In genomic region chr5:132428147-132428482, GRCh38 we compare ENCODE assay signal across 8 cellular contexts. TPM values are rescaled to one million over a fixed set of nuclear protein-coding genes. Genes with fewer than 3 reads are reported as not detected.
DNase-seq lines count a peak whose midpoint lies in the region; TF ChIP-seq lines count a peak whose summit lies in the region.

No MANE protein-coding gene starts in this region.

- H2AFZ ChIP-seq in hepatocyte, result no peak overlapping the region

- H3K9me3 Mint-ChIP-seq in activated T-cell treated with anti-CD3 and anti-CD28 coated beads, Interleukin-2, amount 50 U/mL, for 24 hours, result no peaks in the 10 kb centered on the region

- TF ChIP-seq CTCF in RWPE1 (conservative IDR thresholded peaks at IDR 0.05; ENCODE audit: low read depth), result no peak
- no peak for TF ChIP-seq CTCF in hepatocyte (IDR thresholded peaks at IDR 0.05; ENCODE audit: poor library complexity)

- POLR2A ChIA-PET in RWPE1 (lab: Yijun Ruan, JAX; ENCODE audit: low non-redundant PET) (no interaction called here), HEK293T (lab: Yijun Ruan, JAX) (interaction anchor here (0.8 to 1.4 kb wide), 3 partner anchors 62 to 68 kb away, joined by 4 to 7 read pairs (median 6); partner anchors contain the start of gene IRF1)

- H3K9me3 ChIP-seq in hepatocyte (ENCODE audit: low read depth), result no peaks in the 10 kb centered on the region

- DNase-seq in activated T-cell treated with anti-CD3 and anti-CD28 coated beads, Interleukin-2, amount 50 U/mL, for 24 hours, result no peak
- DNase-seq in activated T-cell treated with anti-CD3 and anti-CD28 coated beads, Interleukin-2, amount 50 U/mL, for 48 hours, result no peak
- DNase-seq in RWPE1 (ENCODE audit: low spot score) (no peak), hepatocyte (ENCODE audit: low spot score) (no peak), substantia nigra (lab: John Stamatoyannopoulos, UW) (no peak), AG08396 (ENCODE audit: low spot score) (no peak), NCI-H1105 (lab: John Stamatoyannopoulos, UW) (no peak), HEK293T (ENCODE audit: extremely low spot score) (no peak)

- no peaks in the 10 kb centered on the region for H3K27me3 Mint-ChIP-seq in activated T-cell treated with anti-CD3 and anti-CD28 coated beads, Interleukin-2, amount 50 U/mL, for 24 hours

- H4K20me1 ChIP-seq in hepatocyte (ENCODE audit: insufficient read depth, poor library complexity, severe bottlenecking), result no peaks in the 10 kb centered on the region

- CTCF ChIA-PET in RWPE1 (lab: Yijun Ruan, JAX) (interaction anchor here (0.6 to 2.8 kb wide), 4 partner anchors 12 to 73 kb away, joined by 3 to 12 read pairs (median 4); no protein-coding TSS in a partner anchor), HEK293T (lab: Yijun Ruan, JAX) (interaction anchor here (2.9 kb wide), 1 partner anchor 73 kb away, joined by 8 read pairs; no protein-coding TSS in a partner anchor)

- H3K36me3 ChIP-seq in hepatocyte (replicated peaks; ENCODE audit: insufficient read depth, low read depth), result no peaks in the 10 kb centered on the region

- peaks cover 5% of the 10 kb centered on the region for H3K79me2 ChIP-seq in hepatocyte

- peaks cover 52% of the 10 kb centered on the region for H3K36me3 Mint-ChIP-seq in activated T-cell treated with anti-CD3 and anti-CD28 coated beads, Interleukin-2, amount 50 U/mL, for 24 hours (ENCODE audit: low read depth)

- no peaks in the 10 kb centered on the region for H3K9me2 ChIP-seq in hepatocyte (replicated peaks; ENCODE audit: insufficient read depth)

- H3K4me1 ChIP-seq in hepatocyte (ENCODE audit: insufficient read depth), result peaks cover 52% of the 10 kb centered on the region

- no peak overlapping the region for H3K4me3 ChIP-seq in hepatocyte

- H3K27ac ChIP-seq in RWPE1 (peak overlapping the region; percentile 68), hepatocyte (peak overlapping the region; percentile 94), substantia nigra (ENCODE audit: low read depth, low read length, poor library complexity, severe bottlenecking) (peak overlapping the region; percentile 23)

- H3K27me3 ChIP-seq in hepatocyte, result no peaks in the 10 kb centered on the region

- peak overlapping the region; percentile 99 for H3K27ac Mint-ChIP-seq in activated T-cell treated with anti-CD3 and anti-CD28 coated beads, Interleukin-2, amount 50 U/mL, for 24 hours

- peak overlapping the region; percentile 74 for H3K4me3 Mint-ChIP-seq in activated T-cell treated with anti-CD3 and anti-CD28 coated beads, Interleukin-2, amount 50 U/mL, for 24 hours

- H3K4me1 Mint-ChIP-seq in activated T-cell treated with anti-CD3 and anti-CD28 coated beads, Interleukin-2, amount 50 U/mL, for 24 hours (ENCODE audit: low read depth), result peaks cover 99% of the 10 kb centered on the region

- H3K4me2 ChIP-seq in hepatocyte, result no peak overlapping the region

TF ChIP-seq in HEK293T, 16 proteins besides CTCF, POLR2A, EP300 and RAD21:
- no peak for TF ChIP-seq ARNT (IDR thresholded peaks at IDR 0.05)
- TF ChIP-seq SUZ12 (IDR thresholded peaks at IDR 0.05), result no peak
- no peak for TF ChIP-seq SP1 (IDR thresholded peaks at IDR 0.05)
- no peak for TF ChIP-seq CTBP1 (IDR thresholded peaks at IDR 0.05; ENCODE audit: borderline replicate concordance)
- TF ChIP-seq TARDBP (IDR thresholded peaks at IDR 0.05), result no peak
- TF ChIP-seq HDGF (IDR thresholded peaks at IDR 0.05; ENCODE audit: borderline replicate concordance), result no peak
TF ChIP-seq in HEK293T: peak in this region for 0.

RNA-seq across cellular contexts. Expression of gene SLC22A5, which starts 58.6 kb away (rescaled TPM):
- 16.3 and 20.8 TPM in 2 replicates for total RNA-seq in hepatocyte
- 14.7 and 18.6 TPM in 2 replicates for polyA plus RNA-seq in hepatocyte

Comparison
In these comparisons a context has a peak if more than half of its experiments do, and no peak if none do; other contexts are left out.
1. H3K27ac ChIP-seq: peak in every context shown above with its lines; median percentile 94 in hepatocyte; 68 in RWPE1; 23 in substantia nigra.